In genomic region chr6:3195695-3196497, GRCh38 we compare ENCODE assay signal across 1 cellular context.
TF ChIP-seq lines count a peak whose summit lies in the region.

No MANE protein-coding gene starts in this region.

TF ChIP-seq in IMR-90, 13 proteins besides CTCF, POLR2A, EP300 and RAD21 (continued from another document):
- TF ChIP-seq SMC3 (IDR thresholded peaks at IDR 0.05; ENCODE audit: low read depth, low read length) (no peak), RCOR1 (IDR thresholded peaks at IDR 0.05; ENCODE audit: insufficient replicate concordance, low read length) (no peak)
- TF ChIP-seq, protein P1, sequence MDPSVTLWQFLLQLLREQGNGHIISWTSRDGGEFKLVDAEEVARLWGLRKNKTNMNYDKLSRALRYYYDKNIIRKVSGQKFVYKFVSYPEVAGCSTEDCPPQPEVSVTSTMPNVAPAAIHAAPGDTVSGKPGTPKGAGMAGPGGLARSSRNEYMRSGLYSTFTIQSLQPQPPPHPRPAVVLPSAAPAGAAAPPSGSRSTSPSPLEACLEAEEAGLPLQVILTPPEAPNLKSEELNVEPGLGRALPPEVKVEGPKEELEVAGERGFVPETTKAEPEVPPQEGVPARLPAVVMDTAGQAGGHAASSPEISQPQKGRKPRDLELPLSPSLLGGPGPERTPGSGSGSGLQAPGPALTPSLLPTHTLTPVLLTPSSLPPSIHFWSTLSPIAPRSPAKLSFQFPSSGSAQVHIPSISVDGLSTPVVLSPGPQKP (IDR thresholded peaks at IDR 0.05; ENCODE audit: borderline replicate concordance, low read depth, low read length): no peak
TF ChIP-seq in IMR-90: peak in this region for 0.
